ENCODE assay signal across 9 cellular contexts in the genomic region with DNA sequence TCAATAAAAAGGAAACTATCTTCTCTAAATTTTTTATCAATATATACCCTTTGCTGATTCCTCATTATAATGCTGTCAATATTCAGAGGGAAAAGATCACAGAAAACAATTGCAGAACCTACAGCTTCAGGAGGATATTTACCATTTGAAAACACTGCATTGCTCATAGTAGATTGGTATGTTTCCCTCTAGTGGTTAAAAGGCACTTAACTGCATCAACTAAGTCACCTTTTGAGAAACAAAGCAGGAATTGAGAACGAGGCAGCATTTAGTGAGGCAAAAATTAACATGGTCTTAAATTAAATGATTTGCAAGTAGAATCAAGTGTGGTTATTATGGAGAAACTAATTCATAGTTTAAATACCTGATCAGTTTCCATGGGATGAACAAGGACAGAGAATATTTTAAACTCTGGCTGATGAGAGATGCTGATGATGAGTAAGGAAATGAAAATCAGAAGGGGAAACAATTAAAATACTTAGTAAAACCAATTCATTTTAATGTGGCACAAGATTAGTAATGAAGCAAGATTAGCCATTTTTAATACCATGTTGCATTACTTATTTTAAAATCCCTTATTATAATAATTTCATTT.
DNase-seq lines count a peak whose midpoint lies in the region; ATAC-seq and TF ChIP-seq lines count a peak whose summit lies in the region.
"Had no signal": no experiment of that assay in that cellular context is flagged by ENCODE, and none has a peak within 500 bp of the region (broad histone marks: within the 10 kb centered on the region; RNA-seq: fewer than 3 reads in every experiment).

No MANE protein-coding gene starts in this region.

- in situ Hi-C loops in ACHN (cut with HindIII; ENCODE audit: low pct_ligation_motif_present, low pct_unique_long_range_greater_than_20kb, low sequenced_read_pairs): no loop called here

- peak; percentile 25 for DNase-seq in ACHN
- peak; percentile 42 for DNase-seq in NCI-H1694 treated with DMSO at 0.1 percent for 48 hours (lab: John Stamatoyannopoulos, UW)
- DNase-seq in amniotic epithelial cell (ENCODE audit: low read depth): peak; percentile 57
- peak; percentile 11 for DNase-seq in middle frontal gyrus (ENCODE audit: extremely low spot score, low spot score)
- no peak for DNase-seq in sigmoid colon
- DNase-seq in body of pancreas: no peak
- no peak for DNase-seq in stimulated activated naive CD8-positive, alpha-beta T cell treated with anti-CD3 and anti-CD28 coated beads, Interleukin-15, amount 100 ng/mL, for 72 hours

- TF ChIP-seq EP300 in sigmoid colon (IDR thresholded peaks at IDR 0.05): no peak

- H3K27ac ChIP-seq in sigmoid colon: no peak overlapping the region
- H3K27ac ChIP-seq in body of pancreas: no peak overlapping the region
- H3K27ac ChIP-seq: skin epidermis had no signal

- no peaks in the 10 kb centered on the region for H3K27me3 ChIP-seq in sigmoid colon
- no peaks in the 10 kb centered on the region for H3K27me3 ChIP-seq in body of pancreas

- no peaks in the 10 kb centered on the region for H3K27me3 Mint-ChIP-seq in stimulated activated naive CD8-positive, alpha-beta T cell treated with anti-CD3 and anti-CD28 coated beads, Interleukin-15, amount 100 ng/mL, for 72 hours

- H3K4me3 Mint-ChIP-seq in stimulated activated naive CD8-positive, alpha-beta T cell treated with anti-CD3 and anti-CD28 coated beads, Interleukin-15, amount 100 ng/mL, for 72 hours: no peak overlapping the region

- H3K27ac Mint-ChIP-seq in stimulated activated naive CD8-positive, alpha-beta T cell treated with anti-CD3 and anti-CD28 coated beads, Interleukin-15, amount 100 ng/mL, for 72 hours: no peak overlapping the region

- H3K4me3 ChIP-seq in sigmoid colon (no peak overlapping the region), body of pancreas (no peak overlapping the region)
- H3K4me3 ChIP-seq: skin epidermis had no signal

- ATAC-seq in GM21723 (IDR thresholded peaks at IDR 0.05; ENCODE audit: unreplicated experiment) (peak; percentile 51), body of pancreas (no peak)
- no peak for ATAC-seq in stimulated activated naive CD8-positive, alpha-beta T cell treated with anti-CD3 and anti-CD28 coated beads, Interleukin-15, amount 100 ng/mL, for 72 hours

- H3K4me1 ChIP-seq in sigmoid colon (no peaks in the 10 kb centered on the region), body of pancreas (no peaks in the 10 kb centered on the region)

- TF ChIP-seq CTCF in sigmoid colon (IDR thresholded peaks at IDR 0.05) (peak in 2 of 4 experiments; percentile 18 to 27), body of pancreas (IDR thresholded peaks at IDR 0.05) (peak in 2 of 7 experiments; percentile 23 to 24)

- intact Hi-C loops in sigmoid colon (cut with DNase I) (no loop called here), body of pancreas (cut with DNase I) (no loop called here)

- TF ChIP-seq POLR2A in sigmoid colon (IDR thresholded peaks at IDR 0.05) (no peak), body of pancreas (IDR thresholded peaks at IDR 0.05) (no peak)

- H3K9me3 Mint-ChIP-seq in stimulated activated naive CD8-positive, alpha-beta T cell treated with anti-CD3 and anti-CD28 coated beads, Interleukin-15, amount 100 ng/mL, for 72 hours: peaks cover 0 to 4% of the 10 kb centered on the region in 2 donors

- no peaks in the 10 kb centered on the region for H3K36me3 ChIP-seq in sigmoid colon
- no peaks in the 10 kb centered on the region for H3K36me3 ChIP-seq in body of pancreas (replicated peaks in 1 of 2; ENCODE audit: insufficient read depth in 1 of 2, low read depth in 2 of 2)

- H3K9me3 ChIP-seq in sigmoid colon (no peaks in the 10 kb centered on the region), body of pancreas (no peaks in the 10 kb centered on the region)

- whole genome bisulfite sequencing in sigmoid colon, 2 donors: 8 to 42% methylated on average over 1 of the region's 1 CpG
- 10 to 11% methylated on average over 1 of the region's 1 CpG for WGBS in body of pancreas, 2 donors

- H3K4me1 Mint-ChIP-seq in stimulated activated naive CD8-positive, alpha-beta T cell treated with anti-CD3 and anti-CD28 coated beads, Interleukin-15, amount 100 ng/mL, for 72 hours: no peaks in the 10 kb centered on the region

Comparison
In these comparisons a context has a peak if more than half of its experiments do, and no peak if none do; other contexts are left out.
1. DNase-seq: peak in ACHN (single experiment), NCI-H1694 treated with DMSO at 0.1 percent for 48 hours (single experiment), amniotic epithelial cell (single experiment) and middle frontal gyrus (single experiment); none in sigmoid colon (single experiment), body of pancreas (0 of 4) and stimulated activated naive CD8-positive, alpha-beta T cell treated with anti-CD3 and anti-CD28 coated beads, Interleukin-15, amount 100 ng/mL, for 72 hours (0 of 2).